ENCODE assay signal across 8 cellular contexts in genomic region chr14:24095196-24096068, GRCh38. TPM values are rescaled to one million over a fixed set of nuclear protein-coding genes. Genes with fewer than 3 reads are reported as not detected.
DNase-seq lines count a peak whose midpoint lies in the region; ATAC-seq and TF ChIP-seq lines count a peak whose summit lies in the region.

No MANE protein-coding gene starts in this region.

- no peaks in the 10 kb centered on the region for H3K27me3 ChIP-seq in psoas muscle (ENCODE audit: insufficient read depth in 3 of 3, low read length in 2 of 3)

- TF ChIP-seq CTCF in AG09309 (IDR thresholded peaks at IDR 0.05; ENCODE audit: control insufficient read depth, insufficient read depth, low read depth, low read length, missing control alignments), result no peak
- no peak for TF ChIP-seq CTCF in psoas muscle (IDR thresholded peaks at IDR 0.05)

- intact Hi-C loops in activated T-helper 1 cell treated with anti-CD3 and anti-CD28 coated beads, Interleukin-12 subunit alpha, Interleukin-12 subunit beta, Interleukin-2, Interleukin-4 antibody, amounts not matched to agents 30 ng/mL and 10 ng/mL and 1 ng/mL, durations not matched to agents 14 hours and 24 hours and 36 hours (cut with micrococcal nuclease), result loop anchor here (1.0 to 2.0 kb wide), 3 partner anchors 14 to 59 kb away; partner anchors contain the start of gene PSME1
- intact Hi-C loops in Right ventricle myocardium superior (cut with DNase I) (no loop called here), psoas muscle (cut with DNase I) (loop anchor here (2.0 to 10.0 kb wide), 2 partner anchors 13 to 121 kb away; no protein-coding TSS in a partner anchor)

- ATAC-seq in GM18520 (IDR thresholded peaks at IDR 0.05; ENCODE audit: unreplicated experiment) (peak; percentile 62), HG02970 (IDR thresholded peaks at IDR 0.05; ENCODE audit: low FRiP score, unreplicated experiment) (peak; percentile 52), Right ventricle myocardium superior (ENCODE audit: poor library complexity) (no peak), psoas muscle (no peak)

- H3K4me1 Mint-ChIP-seq in activated T-helper 1 cell treated with anti-CD3 and anti-CD28 coated beads, Interleukin-12 subunit alpha, Interleukin-12 subunit beta, Interleukin-2, Interleukin-4 antibody, amounts not matched to agents 30 ng/mL and 10 ng/mL and 1 ng/mL, durations not matched to agents 14 hours and 24 hours and 36 hours (ENCODE audit: low read depth), result peaks cover 35% of the 10 kb centered on the region

- H3K4me1 ChIP-seq in psoas muscle, result peaks cover 6% of the 10 kb centered on the region

- no peaks in the 10 kb centered on the region for H3K36me3 ChIP-seq in psoas muscle (ENCODE audit: insufficient read depth in 1 of 2, low read depth in 1 of 2)

- H3K9me3 Mint-ChIP-seq in activated T-helper 1 cell treated with anti-CD3 and anti-CD28 coated beads, Interleukin-12 subunit alpha, Interleukin-12 subunit beta, Interleukin-2, Interleukin-4 antibody, amounts not matched to agents 30 ng/mL and 10 ng/mL and 1 ng/mL, durations not matched to agents 14 hours and 24 hours and 36 hours, result no peaks in the 10 kb centered on the region

- H3K4me3 ChIP-seq in AG09309 (ENCODE audit: control insufficient read depth, low read depth, low read length) (peak overlapping the region; percentile 64), psoas muscle (peak overlapping the region; percentile 80)

- peak overlapping the region; percentile 75 for H3K27ac ChIP-seq in psoas muscle

- H3K9me3 ChIP-seq in psoas muscle, result no peaks in the 10 kb centered on the region

- H3K27ac Mint-ChIP-seq in activated T-helper 1 cell treated with anti-CD3 and anti-CD28 coated beads, Interleukin-12 subunit alpha, Interleukin-12 subunit beta, Interleukin-2, Interleukin-4 antibody, amounts not matched to agents 30 ng/mL and 10 ng/mL and 1 ng/mL, durations not matched to agents 14 hours and 24 hours and 36 hours, result peak overlapping the region; percentile 97

- no peaks in the 10 kb centered on the region for H3K27me3 Mint-ChIP-seq in activated T-helper 1 cell treated with anti-CD3 and anti-CD28 coated beads, Interleukin-12 subunit alpha, Interleukin-12 subunit beta, Interleukin-2, Interleukin-4 antibody, amounts not matched to agents 30 ng/mL and 10 ng/mL and 1 ng/mL, durations not matched to agents 14 hours and 24 hours and 36 hours (ENCODE audit: insufficient read depth)

- H3K4me3 Mint-ChIP-seq in activated T-helper 1 cell treated with anti-CD3 and anti-CD28 coated beads, Interleukin-12 subunit alpha, Interleukin-12 subunit beta, Interleukin-2, Interleukin-4 antibody, amounts not matched to agents 30 ng/mL and 10 ng/mL and 1 ng/mL, durations not matched to agents 14 hours and 24 hours and 36 hours, result peak overlapping the region; percentile 100

- peaks cover 29% of the 10 kb centered on the region for H3K36me3 Mint-ChIP-seq in activated T-helper 1 cell treated with anti-CD3 and anti-CD28 coated beads, Interleukin-12 subunit alpha, Interleukin-12 subunit beta, Interleukin-2, Interleukin-4 antibody, amounts not matched to agents 30 ng/mL and 10 ng/mL and 1 ng/mL, durations not matched to agents 14 hours and 24 hours and 36 hours (ENCODE audit: low read depth)

- 52 to 70% (median 52%) methylated on average over 13 of the region's 13 CpGs for WGBS in psoas muscle, 3 donors

- no peak for DNase-seq in AG09309 (ENCODE audit: low read depth)
- peak; percentile 18 for DNase-seq in NCI-H82 treated with DMSO at 0.1 percent for 48 hours (lab: John Stamatoyannopoulos, UW; ENCODE audit: unreplicated experiment)
- DNase-seq in activated T-helper 1 cell treated with anti-CD3 and anti-CD28 coated beads, Interleukin-12 subunit alpha, Interleukin-12 subunit beta, Interleukin-2, Interleukin-4 antibody, amounts not matched to agents 30 ng/mL and 10 ng/mL and 1 ng/mL, durations not matched to agents 14 hours and 24 hours and 36 hours (ENCODE audit: low spot score), result no peak
- peak; percentile 72 for DNase-seq in Right ventricle myocardium superior
- peak; percentile 54 to 70 for DNase-seq in psoas muscle
- no peak for DNase-seq in DMS153 (lab: John Stamatoyannopoulos, UW)

RNA-seq across cellular contexts. Expression of gene PCK2, which starts 1.3 kb away (rescaled TPM):
- total RNA-seq in activated T-helper 1 cell treated with anti-CD3 and anti-CD28 coated beads, Interleukin-12 subunit alpha, Interleukin-12 subunit beta, Interleukin-2, Interleukin-4 antibody, amounts not matched to agents 30 ng/mL and 10 ng/mL and 1 ng/mL, durations not matched to agents 14 hours and 24 hours and 36 hours, result 55.0 and 62.8 TPM in 2 replicates
- total RNA-seq in Right ventricle myocardium superior (2.7 TPM), psoas muscle (1 to 10 TPM; 2.1 to 4.5 (median 2.7) TPM)
- 1 to 10 TPM; 2.0 to 2.7 (median 2.0) TPM for polyA plus RNA-seq in psoas muscle

RNA-seq across cellular contexts. Expression of gene DCAF11, which starts 19.1 kb away (rescaled TPM):
- 69.9 and 71.6 TPM in 2 replicates for total RNA-seq in activated T-helper 1 cell treated with anti-CD3 and anti-CD28 coated beads, Interleukin-12 subunit alpha, Interleukin-12 subunit beta, Interleukin-2, Interleukin-4 antibody, amounts not matched to agents 30 ng/mL and 10 ng/mL and 1 ng/mL, durations not matched to agents 14 hours and 24 hours and 36 hours
- 81.7 TPM for total RNA-seq in Right ventricle myocardium superior
- total RNA-seq in psoas muscle, result 10 to 100 TPM; 48.8 to 73.5 (median 68.6) TPM
- 10 to 100 TPM; 34.7 to 66.4 (median 35.4) TPM for polyA plus RNA-seq in psoas muscle

RNA-seq across cellular contexts. Expression of gene NRL, which starts 19.3 kb away (rescaled TPM):
- 2.1 and 2.7 TPM in 2 replicates for total RNA-seq in activated T-helper 1 cell treated with anti-CD3 and anti-CD28 coated beads, Interleukin-12 subunit alpha, Interleukin-12 subunit beta, Interleukin-2, Interleukin-4 antibody, amounts not matched to agents 30 ng/mL and 10 ng/mL and 1 ng/mL, durations not matched to agents 14 hours and 24 hours and 36 hours
- total RNA-seq in Right ventricle myocardium superior, result 0.75 TPM
- total RNA-seq in psoas muscle, result 1 to 10 TPM; 1.5 to 3.6 (median 2.5) TPM
- polyA plus RNA-seq in psoas muscle, result 1 to 10 TPM; 1.2 to 5.1 (median 2.4) TPM

RNA-seq across cellular contexts. Expression of gene CPNE6, which starts 24.1 kb away (rescaled TPM):
- total RNA-seq in activated T-helper 1 cell treated with anti-CD3 and anti-CD28 coated beads, Interleukin-12 subunit alpha, Interleukin-12 subunit beta, Interleukin-2, Interleukin-4 antibody, amounts not matched to agents 30 ng/mL and 10 ng/mL and 1 ng/mL, durations not matched to agents 14 hours and 24 hours and 36 hours, result not detected in 2 replicates
- not detected for total RNA-seq in Right ventricle myocardium superior
- total RNA-seq in psoas muscle, result not detected
- polyA plus RNA-seq in psoas muscle, result under 1 TPM in 1 of 3 donors, not detected in 2; 0.06 TPM

RNA-seq across cellular contexts. Expression of gene FITM1, which starts 35.0 kb away (rescaled TPM):
- total RNA-seq in activated T-helper 1 cell treated with anti-CD3 and anti-CD28 coated beads, Interleukin-12 subunit alpha, Interleukin-12 subunit beta, Interleukin-2, Interleukin-4 antibody, amounts not matched to agents 30 ng/mL and 10 ng/mL and 1 ng/mL, durations not matched to agents 14 hours and 24 hours and 36 hours, result 0.26 TPM in 1 of 2 replicates, not detected in the other
- total RNA-seq in Right ventricle myocardium superior (126 TPM), psoas muscle (100 to 1,000 TPM in 3 of 4 donors, 10 to 100 TPM in 1; 72.8 to 167 (median 137) TPM)
- 100 to 1,000 TPM; 100 to 163 (median 113) TPM for polyA plus RNA-seq in psoas muscle

Comparison
In these comparisons a context has a peak if more than half of its experiments do, and no peak if none do; other contexts are left out.
1. DNase-seq: peak in NCI-H82 treated with DMSO at 0.1 percent for 48 hours (single experiment), Right ventricle myocardium superior (single experiment) and psoas muscle (2 of 2); none in AG09309 (single experiment), activated T-helper 1 cell treated with anti-CD3 and anti-CD28 coated beads, Interleukin-12 subunit alpha, Interleukin-12 subunit beta, Interleukin-2, Interleukin-4 antibody, amounts not matched to agents 30 ng/mL and 10 ng/mL and 1 ng/mL, durations not matched to agents 14 hours and 24 hours and 36 hours (single experiment) and DMS153 (single experiment).
2. ATAC-seq: peak in GM18520 (single experiment) and HG02970 (single experiment); none in Right ventricle myocardium superior (single experiment) and psoas muscle (0 of 4).
3. RNA of gene PCK2, which starts 1.3 kb away (total RNA-seq): 55.0 to 62.8 TPM in activated T-helper 1 cell treated with anti-CD3 and anti-CD28 coated beads, Interleukin-12 subunit alpha, Interleukin-12 subunit beta, Interleukin-2, Interleukin-4 antibody, amounts not matched to agents 30 ng/mL and 10 ng/mL and 1 ng/mL, durations not matched to agents 14 hours and 24 hours and 36 hours; 2.1 to 4.5 TPM in psoas muscle and 2.7 TPM in Right ventricle myocardium superior (single experiment); every median in the first group is over 10 times any median in the second.